ENCODE assay signal across 13 cellular contexts in the genomic region with DNA sequence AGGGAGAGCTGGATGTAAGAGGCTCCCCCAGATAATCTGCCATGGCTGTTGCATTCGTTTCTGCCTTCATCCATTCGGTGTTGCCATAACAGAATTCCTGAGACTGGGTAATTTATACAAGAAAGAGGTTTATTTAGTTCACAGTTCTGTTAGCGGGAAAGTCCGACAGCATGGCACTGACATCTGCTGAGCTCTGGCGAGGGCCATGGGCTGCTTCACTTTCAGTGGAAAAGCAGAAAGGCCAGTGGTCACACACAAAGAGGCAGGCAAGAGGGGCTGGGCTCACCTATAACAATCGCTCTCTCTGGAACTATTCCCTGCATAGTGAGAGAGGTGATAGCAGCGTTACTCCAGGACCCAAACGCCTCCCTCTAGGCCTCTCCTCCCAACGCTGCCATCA.
"Had no signal": no experiment of that assay in that cellular context is flagged by ENCODE, and none has a peak within 500 bp of the region (broad histone marks: within the 10 kb centered on the region; RNA-seq: fewer than 3 reads in every experiment).

No MANE protein-coding gene starts in this region.

- H3K9me3 ChIP-seq: adrenal gland, gastrocnemius medialis, ovary, tibial nerve had no signal

- H3K4me3 Mint-ChIP-seq: activated CD4-positive, alpha-beta memory T cell treated with anti-CD3 and anti-CD28 coated beads for 36 hours; neural crest cell; T-helper 2 cell treated with Interferon-gamma antibody and Interleukin-4, amounts not matched to agents 5 μg/mL and 100 μg/mL, for 36 hours had no signal

- H3K36me3 Mint-ChIP-seq: activated CD4-positive, alpha-beta memory T cell treated with anti-CD3 and anti-CD28 coated beads for 36 hours had no signal

- ATAC-seq: gastrocnemius medialis had no signal

- H3K4me3 ChIP-seq: adrenal gland, coronary artery, gastrocnemius medialis, ovary, tibial nerve had no signal

- H3K27me3 Mint-ChIP-seq: activated CD4-positive, alpha-beta memory T cell treated with anti-CD3 and anti-CD28 coated beads for 36 hours had no signal

- H3K9me3 Mint-ChIP-seq: activated CD4-positive, alpha-beta memory T cell treated with anti-CD3 and anti-CD28 coated beads for 36 hours; T-helper 2 cell treated with Interferon-gamma antibody and Interleukin-4, amounts not matched to agents 5 μg/mL and 100 μg/mL, for 36 hours had no signal

- H3K27ac Mint-ChIP-seq: T-helper 2 cell treated with Interferon-gamma antibody and Interleukin-4, amounts not matched to agents 5 μg/mL and 100 μg/mL, for 36 hours had no signal

- H3K27me3 ChIP-seq: adrenal gland, gastrocnemius medialis, ovary, tibial nerve had no signal

- H3K36me3 ChIP-seq: adrenal gland, gastrocnemius medialis, ovary, tibial nerve had no signal

- H3K27ac ChIP-seq: adrenal gland, coronary artery, gastrocnemius medialis, ovary, tibial nerve had no signal

- H3K4me1 ChIP-seq: adrenal gland, gastrocnemius medialis, tibial nerve had no signal

- DNase-seq: activated CD8-positive, alpha-beta memory T cell treated with anti-CD3 and anti-CD28 coated beads, Interleukin-2, amount 50 U/mL, for 4 hours; central memory CD4-positive, alpha-beta T cell; effector CD8-positive, alpha-beta T cell; gastrocnemius medialis; kidney; ovary; SIG-M5 had no signal
